In genomic region chr5:62340979-62341378, GRCh38 we compare ENCODE assay signal across 23 cellular contexts. TPM values are rescaled to one million over a fixed set of nuclear protein-coding genes. Genes with fewer than 3 reads are reported as not detected.
DNase-seq lines count a peak whose midpoint lies in the region; ATAC-seq and TF ChIP-seq lines count a peak whose summit lies in the region.
"Had no signal": no experiment of that assay in that cellular context is flagged by ENCODE, and none has a peak within 500 bp of the region (broad histone marks: within the 10 kb centered on the region; RNA-seq: fewer than 3 reads in every experiment).

No MANE protein-coding gene starts in this region.

- CTCF ChIA-PET in activated CD4-positive, alpha-beta T cell treated with anti-CD3 and anti-CD28 coated beads, Interleukin-2, amount 10 ng/mL, durations not matched to agents 7 days and 5 days (lab: Charles Lee): interaction anchor here (2.1 kb wide), 1 partner anchor 11 kb away, joined by 13 read pairs; no protein-coding TSS in a partner anchor
- CTCF ChIA-PET in Caco-2 (lab: Charles Lee): no interaction called here

- intact Hi-C loops in Caco-2 (cut with micrococcal nuclease; ENCODE audit: unreplicated experiment): no loop called here

- peak overlapping the region; percentile 65 for H3K27ac Mint-ChIP-seq in activated CD4-positive, alpha-beta T cell treated with anti-CD3 and anti-CD28 coated beads, Interleukin-2, amount 10 ng/mL, durations not matched to agents 7 days and 5 days
- H3K27ac Mint-ChIP-seq in T-helper 2 cell treated with Interferon-gamma antibody and Interleukin-4, amounts not matched to agents 5 μg/mL and 100 μg/mL, for 36 hours: no peak overlapping the region
- peak overlapping the region; percentile 77 for H3K27ac Mint-ChIP-seq in activated naive CD8-positive, alpha-beta T cell treated with anti-CD3 and anti-CD28 coated beads, Interleukin-2, amount 50 U/mL, for 24 hours
- no peak overlapping the region for H3K27ac Mint-ChIP-seq in Caco-2 (ENCODE audit: unreplicated experiment)
- H3K27ac Mint-ChIP-seq: HFFc6 had no signal

- DNase-seq in activated CD4-positive, alpha-beta T cell treated with anti-CD3 and anti-CD28 coated beads, Interleukin-2, amount 10 ng/mL, durations not matched to agents 7 days and 5 days: no peak
- DNase-seq in activated CD4-positive, alpha-beta T cell treated with anti-CD3 and anti-CD28 coated beads for 48 hours: no peak
- no peak for DNase-seq in T-helper 2 cell treated with Interferon-gamma antibody and Interleukin-4, amounts not matched to agents 5 μg/mL and 100 μg/mL, for 36 hours (ENCODE audit: low spot score)
- DNase-seq in activated naive CD8-positive, alpha-beta T cell treated with anti-CD3 and anti-CD28 coated beads, Interleukin-2, amount 50 U/mL, for 24 hours: no peak
- no peak for DNase-seq in stimulated activated naive CD8-positive, alpha-beta T cell treated with anti-CD3 and anti-CD28 coated beads, Interleukin-15, Interleukin-2, amounts not matched to agents 100 U/mL and 50 U/mL, for 24 hours
- DNase-seq in Caco-2: no peak
- DNase-seq in NCI-H774 (lab: John Stamatoyannopoulos, UW): no peak
- DNase-seq: activated naive CD4-positive, alpha-beta T cell treated with anti-CD3 and anti-CD28 coated beads, Interleukin-2, amount 10 ng/mL, durations not matched to agents 7 days and 5 days; effector memory CD4-positive, alpha-beta T cell; GOT3; HFFc6; left cardiac atrium; mammary epithelial cell; NCI-H446; ovary; testis had no signal

- H3K36me3 Mint-ChIP-seq in activated CD4-positive, alpha-beta T cell treated with anti-CD3 and anti-CD28 coated beads, Interleukin-2, amount 10 ng/mL, durations not matched to agents 7 days and 5 days (ENCODE audit: low read depth): peaks cover 22% of the 10 kb centered on the region
- peaks cover 24% of the 10 kb centered on the region for H3K36me3 Mint-ChIP-seq in T-helper 2 cell treated with Interferon-gamma antibody and Interleukin-4, amounts not matched to agents 5 μg/mL and 100 μg/mL, for 36 hours (ENCODE audit: low read depth)
- H3K36me3 Mint-ChIP-seq in activated naive CD8-positive, alpha-beta T cell treated with anti-CD3 and anti-CD28 coated beads, Interleukin-2, amount 50 U/mL, for 24 hours (ENCODE audit: low read depth): peaks cover 29% of the 10 kb centered on the region
- peaks cover 6% of the 10 kb centered on the region for H3K36me3 Mint-ChIP-seq in Caco-2 (ENCODE audit: insufficient read depth, unreplicated experiment)
- H3K36me3 Mint-ChIP-seq: immature natural killer cell, WTC11 had no signal

- peaks cover under 1% of the 10 kb centered on the region; the same call in 1 of the 2 replicates for H3K4me1 ChIP-seq in Caco-2
- H3K4me1 ChIP-seq: ascending aorta, testis had no signal

- no peaks in the 10 kb centered on the region for H3K9me3 Mint-ChIP-seq in activated CD4-positive, alpha-beta T cell treated with anti-CD3 and anti-CD28 coated beads, Interleukin-2, amount 10 ng/mL, durations not matched to agents 7 days and 5 days
- H3K9me3 Mint-ChIP-seq in T-helper 2 cell treated with Interferon-gamma antibody and Interleukin-4, amounts not matched to agents 5 μg/mL and 100 μg/mL, for 36 hours: no peaks in the 10 kb centered on the region
- H3K9me3 Mint-ChIP-seq in activated naive CD8-positive, alpha-beta T cell treated with anti-CD3 and anti-CD28 coated beads, Interleukin-2, amount 50 U/mL, for 24 hours: no peaks in the 10 kb centered on the region
- no peaks in the 10 kb centered on the region for H3K9me3 Mint-ChIP-seq in Caco-2 (ENCODE audit: unreplicated experiment)
- H3K9me3 Mint-ChIP-seq: activated naive CD4-positive, alpha-beta T cell treated with anti-CD3 and anti-CD28 coated beads, Interleukin-2, amount 10 ng/mL, durations not matched to agents 7 days and 5 days; HFFc6; immature natural killer cell; WTC11 had no signal

- no peaks in the 10 kb centered on the region for H3K27me3 ChIP-seq in Caco-2 (replicated peaks; ENCODE audit: control insufficient read depth, insufficient read depth, low read length)
- H3K27me3 ChIP-seq: ascending aorta, cardiac muscle cell, ovary, testis had no signal

- H3K9me3 ChIP-seq in Caco-2: no peaks in the 10 kb centered on the region
- H3K9me3 ChIP-seq: ascending aorta, ovary, testis had no signal

- H3K4me3 ChIP-seq in Caco-2 (ENCODE audit: low read depth, low read length): no peak overlapping the region
- H3K4me3 ChIP-seq: ascending aorta, cardiac muscle cell, coronary artery, ovary, testis had no signal

- no peak overlapping the region for H3K4me3 Mint-ChIP-seq in activated CD4-positive, alpha-beta T cell treated with anti-CD3 and anti-CD28 coated beads, Interleukin-2, amount 10 ng/mL, durations not matched to agents 7 days and 5 days
- H3K4me3 Mint-ChIP-seq in T-helper 2 cell treated with Interferon-gamma antibody and Interleukin-4, amounts not matched to agents 5 μg/mL and 100 μg/mL, for 36 hours: peak overlapping the region; percentile 73
- H3K4me3 Mint-ChIP-seq in activated naive CD8-positive, alpha-beta T cell treated with anti-CD3 and anti-CD28 coated beads, Interleukin-2, amount 50 U/mL, for 24 hours: no peak overlapping the region
- H3K4me3 Mint-ChIP-seq in Caco-2 (ENCODE audit: unreplicated experiment): no peak overlapping the region
- H3K4me3 Mint-ChIP-seq: activated naive CD4-positive, alpha-beta T cell treated with anti-CD3 and anti-CD28 coated beads, Interleukin-2, amount 10 ng/mL, durations not matched to agents 7 days and 5 days; HFFc6; neural crest cell; WTC11 had no signal

- H3K4me1 Mint-ChIP-seq in activated CD4-positive, alpha-beta T cell treated with anti-CD3 and anti-CD28 coated beads, Interleukin-2, amount 10 ng/mL, durations not matched to agents 7 days and 5 days: peaks cover 44% of the 10 kb centered on the region
- H3K4me1 Mint-ChIP-seq in T-helper 2 cell treated with Interferon-gamma antibody and Interleukin-4, amounts not matched to agents 5 μg/mL and 100 μg/mL, for 36 hours (ENCODE audit: low read depth): peaks cover 50% of the 10 kb centered on the region
- H3K4me1 Mint-ChIP-seq in activated naive CD8-positive, alpha-beta T cell treated with anti-CD3 and anti-CD28 coated beads, Interleukin-2, amount 50 U/mL, for 24 hours: peaks cover 56% of the 10 kb centered on the region
- H3K4me1 Mint-ChIP-seq in Caco-2 (ENCODE audit: low read depth, unreplicated experiment): peaks cover 7% of the 10 kb centered on the region
- H3K4me1 Mint-ChIP-seq: neural crest cell had no signal

- no peaks in the 10 kb centered on the region for H3K27me3 Mint-ChIP-seq in activated CD4-positive, alpha-beta T cell treated with anti-CD3 and anti-CD28 coated beads, Interleukin-2, amount 10 ng/mL, durations not matched to agents 7 days and 5 days
- no peaks in the 10 kb centered on the region for H3K27me3 Mint-ChIP-seq in T-helper 2 cell treated with Interferon-gamma antibody and Interleukin-4, amounts not matched to agents 5 μg/mL and 100 μg/mL, for 36 hours (ENCODE audit: low read depth)
- H3K27me3 Mint-ChIP-seq in activated naive CD8-positive, alpha-beta T cell treated with anti-CD3 and anti-CD28 coated beads, Interleukin-2, amount 50 U/mL, for 24 hours: no peaks in the 10 kb centered on the region
- H3K27me3 Mint-ChIP-seq in Caco-2 (ENCODE audit: insufficient read depth, unreplicated experiment): no peaks in the 10 kb centered on the region
- H3K27me3 Mint-ChIP-seq: activated naive CD4-positive, alpha-beta T cell treated with anti-CD3 and anti-CD28 coated beads, Interleukin-2, amount 10 ng/mL, durations not matched to agents 7 days and 5 days had no signal

- BruUV-seq in Caco-2 (replicated peaks; lab: Mats Ljungman, UMichigan): no TSS peak

- no peak for TF ChIP-seq CTCF in Caco-2 (IDR thresholded peaks at IDR 0.05; ENCODE audit: insufficient read depth in 1 of 2, low read depth in 1 of 2, low read length in 1 of 2, severe bottlenecking in 1 of 2, unreplicated experiment in 1 of 2)

- no peaks in the 10 kb centered on the region; the same call in 1 of the 2 replicates for H3K36me3 ChIP-seq in Caco-2 (ENCODE audit: control insufficient read depth, insufficient read depth, low read length)
- H3K36me3 ChIP-seq: ascending aorta, cardiac muscle cell, ovary had no signal

- POLR2A ChIA-PET in activated CD4-positive, alpha-beta T cell treated with anti-CD3 and anti-CD28 coated beads, Interleukin-2, amount 10 ng/mL, durations not matched to agents 7 days and 5 days (lab: Charles Lee): interaction anchor here (0.6 kb wide), 1 partner anchor 134 kb away, joined by 4 read pairs; no protein-coding TSS in a partner anchor
- POLR2A ChIA-PET in Caco-2 (lab: Charles Lee): no interaction called here

- no peak for ATAC-seq in activated naive CD8-positive, alpha-beta T cell treated with anti-CD3 and anti-CD28 coated beads, Interleukin-2, amount 50 U/mL, for 24 hours
- peak; percentile 28 for ATAC-seq in stimulated activated naive CD8-positive, alpha-beta T cell treated with anti-CD3 and anti-CD28 coated beads, Interleukin-15, Interleukin-2, amounts not matched to agents 100 U/mL and 50 U/mL, for 24 hours
- no peak for ATAC-seq in HG03108 (IDR thresholded peaks at IDR 0.05; ENCODE audit: unreplicated experiment)
- ATAC-seq: left cardiac atrium, WTC11 had no signal

RNA-seq across cellular contexts. Expression of gene KIF2A, which starts 35.0 kb away (rescaled TPM):
- 100 to 1,000 TPM; 151 to 204 TPM for total RNA-seq in activated CD4-positive, alpha-beta T cell treated with anti-CD3 and anti-CD28 coated beads, Interleukin-2, amount 10 ng/mL, durations not matched to agents 7 days and 5 days
- 65.6 and 68.0 TPM in 2 replicates for total RNA-seq in Caco-2 (2022)

Comparison
In these comparisons a context has a peak if more than half of its experiments do, and no peak if none do; other contexts are left out.
1. H3K27ac Mint-ChIP-seq: peak in activated CD4-positive, alpha-beta T cell treated with anti-CD3 and anti-CD28 coated beads, Interleukin-2, amount 10 ng/mL, durations not matched to agents 7 days and 5 days (single experiment) and activated naive CD8-positive, alpha-beta T cell treated with anti-CD3 and anti-CD28 coated beads, Interleukin-2, amount 50 U/mL, for 24 hours (single experiment); none in T-helper 2 cell treated with Interferon-gamma antibody and Interleukin-4, amounts not matched to agents 5 μg/mL and 100 μg/mL, for 36 hours (single experiment) and Caco-2 (single experiment).